Comparison of ENCODE assay signal across 1 cellular context in the genomic region with DNA sequence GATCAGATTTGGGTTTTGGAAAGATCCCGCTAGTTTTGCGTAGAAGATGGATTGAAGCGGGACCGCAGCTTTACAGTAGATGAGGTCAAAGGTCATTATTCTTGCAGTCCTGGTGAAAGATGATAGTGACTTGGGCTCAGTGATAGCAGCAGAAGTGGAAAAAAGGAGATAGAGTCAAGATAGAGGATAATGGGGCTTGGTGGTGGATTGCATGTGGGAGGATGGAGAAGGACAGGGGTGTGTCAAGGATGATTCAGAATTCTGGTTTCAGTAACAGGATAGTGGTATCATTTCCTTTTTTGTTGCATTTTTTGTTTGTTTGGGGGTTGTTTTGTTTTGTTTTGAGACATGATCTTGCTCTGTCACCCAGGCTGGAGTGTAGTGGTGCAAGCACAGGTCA.
TF ChIP-seq lines count a peak whose summit lies in the region.

No MANE protein-coding gene starts in this region.

TF ChIP-seq in K562, 482 proteins besides CTCF, POLR2A, EP300 and RAD21 (continued from another document and continues in another):
- TF ChIP-seq, protein P1, sequence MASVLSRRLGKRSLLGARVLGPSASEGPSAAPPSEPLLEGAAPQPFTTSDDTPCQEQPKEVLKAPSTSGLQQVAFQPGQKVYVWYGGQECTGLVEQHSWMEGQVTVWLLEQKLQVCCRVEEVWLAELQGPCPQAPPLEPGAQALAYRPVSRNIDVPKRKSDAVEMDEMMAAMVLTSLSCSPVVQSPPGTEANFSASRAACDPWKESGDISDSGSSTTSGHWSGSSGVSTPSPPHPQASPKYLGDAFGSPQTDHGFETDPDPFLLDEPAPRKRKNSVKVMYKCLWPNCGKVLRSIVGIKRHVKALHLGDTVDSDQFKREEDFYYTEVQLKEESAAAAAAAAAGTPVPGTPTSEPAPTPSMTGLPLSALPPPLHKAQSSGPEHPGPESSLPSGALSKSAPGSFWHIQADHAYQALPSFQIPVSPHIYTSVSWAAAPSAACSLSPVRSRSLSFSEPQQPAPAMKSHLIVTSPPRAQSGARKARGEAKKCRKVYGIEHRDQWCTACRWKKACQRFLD (CRISPR knock-in tag; IDR thresholded peaks at IDR 0.05) = no peak
- TF ChIP-seq, protein P2, sequence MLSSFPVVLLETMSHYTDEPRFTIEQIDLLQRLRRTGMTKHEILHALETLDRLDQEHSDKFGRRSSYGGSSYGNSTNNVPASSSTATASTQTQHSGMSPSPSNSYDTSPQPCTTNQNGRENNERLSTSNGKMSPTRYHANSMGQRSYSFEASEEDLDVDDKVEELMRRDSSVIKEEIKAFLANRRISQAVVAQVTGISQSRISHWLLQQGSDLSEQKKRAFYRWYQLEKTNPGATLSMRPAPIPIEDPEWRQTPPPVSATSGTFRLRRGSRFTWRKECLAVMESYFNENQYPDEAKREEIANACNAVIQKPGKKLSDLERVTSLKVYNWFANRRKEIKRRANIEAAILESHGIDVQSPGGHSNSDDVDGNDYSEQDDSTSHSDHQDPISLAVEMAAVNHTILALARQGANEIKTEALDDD (IDR thresholded peaks at IDR 0.05) = no peak
- TF ChIP-seq SIN3A (IDR thresholded peaks at IDR 0.05; ENCODE audit: borderline replicate concordance in 2 of 2, control insufficient read depth in 1 of 2, low read depth in 2 of 2, low read length in 2 of 2) = no peak
- no peak for TF ChIP-seq ZNF589 (CRISPR knock-in tag; IDR thresholded peaks at IDR 0.05; ENCODE audit: low read depth)
- TF ChIP-seq RBFOX2 (IDR thresholded peaks at IDR 0.05; ENCODE audit: low read depth, low read length) = no peak
- TF ChIP-seq, protein P3, sequence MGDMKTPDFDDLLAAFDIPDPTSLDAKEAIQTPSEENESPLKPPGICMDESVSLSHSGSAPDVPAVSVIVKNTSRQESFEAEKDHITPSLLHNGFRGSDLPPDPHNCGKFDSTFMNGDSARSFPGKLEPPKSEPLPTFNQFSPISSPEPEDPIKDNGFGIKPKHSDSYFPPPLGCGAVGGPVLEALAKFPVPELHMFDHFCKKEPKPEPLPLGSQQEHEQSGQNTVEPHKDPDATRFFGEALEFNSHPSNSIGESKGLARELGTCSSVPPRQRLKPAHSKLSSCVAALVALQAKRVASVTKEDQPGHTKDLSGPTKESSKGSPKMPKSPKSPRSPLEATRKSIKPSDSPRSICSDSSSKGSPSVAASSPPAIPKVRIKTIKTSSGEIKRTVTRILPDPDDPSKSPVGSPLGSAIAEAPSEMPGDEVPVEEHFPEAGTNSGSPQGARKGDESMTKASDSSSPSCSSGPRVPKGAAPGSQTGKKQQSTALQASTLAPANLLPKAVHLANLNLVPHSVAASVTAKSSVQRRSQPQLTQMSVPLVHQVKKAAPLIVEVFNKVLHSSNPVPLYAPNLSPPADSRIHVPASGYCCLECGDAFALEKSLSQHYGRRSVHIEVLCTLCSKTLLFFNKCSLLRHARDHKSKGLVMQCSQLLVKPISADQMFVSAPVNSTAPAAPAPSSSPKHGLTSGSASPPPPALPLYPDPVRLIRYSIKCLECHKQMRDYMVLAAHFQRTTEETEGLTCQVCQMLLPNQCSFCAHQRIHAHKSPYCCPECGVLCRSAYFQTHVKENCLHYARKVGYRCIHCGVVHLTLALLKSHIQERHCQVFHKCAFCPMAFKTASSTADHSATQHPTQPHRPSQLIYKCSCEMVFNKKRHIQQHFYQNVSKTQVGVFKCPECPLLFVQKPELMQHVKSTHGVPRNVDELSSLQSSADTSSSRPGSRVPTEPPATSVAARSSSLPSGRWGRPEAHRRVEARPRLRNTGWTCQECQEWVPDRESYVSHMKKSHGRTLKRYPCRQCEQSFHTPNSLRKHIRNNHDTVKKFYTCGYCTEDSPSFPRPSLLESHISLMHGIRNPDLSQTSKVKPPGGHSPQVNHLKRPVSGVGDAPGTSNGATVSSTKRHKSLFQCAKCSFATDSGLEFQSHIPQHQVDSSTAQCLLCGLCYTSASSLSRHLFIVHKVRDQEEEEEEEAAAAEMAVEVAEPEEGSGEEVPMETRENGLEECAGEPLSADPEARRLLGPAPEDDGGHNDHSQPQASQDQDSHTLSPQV (IDR thresholded peaks at IDR 0.05) = no peak
- TF ChIP-seq XRCC4 (IDR thresholded peaks at IDR 0.05; ENCODE audit: extremely low read depth, insufficient read depth, insufficient read length) = no peak
- TF ChIP-seq MCM3 (IDR thresholded peaks at IDR 0.05) = no peak
- TF ChIP-seq, protein P4, sequence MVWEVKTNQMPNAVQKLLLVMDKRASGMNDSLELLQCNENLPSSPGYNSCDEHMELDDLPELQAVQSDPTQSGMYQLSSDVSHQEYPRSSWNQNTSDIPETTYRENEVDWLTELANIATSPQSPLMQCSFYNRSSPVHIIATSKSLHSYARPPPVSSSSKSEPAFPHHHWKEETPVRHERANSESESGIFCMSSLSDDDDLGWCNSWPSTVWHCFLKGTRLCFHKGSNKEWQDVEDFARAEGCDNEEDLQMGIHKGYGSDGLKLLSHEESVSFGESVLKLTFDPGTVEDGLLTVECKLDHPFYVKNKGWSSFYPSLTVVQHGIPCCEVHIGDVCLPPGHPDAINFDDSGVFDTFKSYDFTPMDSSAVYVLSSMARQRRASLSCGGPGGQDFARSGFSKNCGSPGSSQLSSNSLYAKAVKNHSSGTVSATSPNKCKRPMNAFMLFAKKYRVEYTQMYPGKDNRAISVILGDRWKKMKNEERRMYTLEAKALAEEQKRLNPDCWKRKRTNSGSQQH (CRISPR knock-in tag; IDR thresholded peaks at IDR 0.05) = no peak
- no peak for TF ChIP-seq POU5F1 (IDR thresholded peaks at IDR 0.05; ENCODE audit: borderline replicate concordance, low read depth, low read length, partially characterized antibody)
- no peak for TF ChIP-seq PTRF (tag; IDR thresholded peaks at IDR 0.05)
- TF ChIP-seq, protein P5, sequence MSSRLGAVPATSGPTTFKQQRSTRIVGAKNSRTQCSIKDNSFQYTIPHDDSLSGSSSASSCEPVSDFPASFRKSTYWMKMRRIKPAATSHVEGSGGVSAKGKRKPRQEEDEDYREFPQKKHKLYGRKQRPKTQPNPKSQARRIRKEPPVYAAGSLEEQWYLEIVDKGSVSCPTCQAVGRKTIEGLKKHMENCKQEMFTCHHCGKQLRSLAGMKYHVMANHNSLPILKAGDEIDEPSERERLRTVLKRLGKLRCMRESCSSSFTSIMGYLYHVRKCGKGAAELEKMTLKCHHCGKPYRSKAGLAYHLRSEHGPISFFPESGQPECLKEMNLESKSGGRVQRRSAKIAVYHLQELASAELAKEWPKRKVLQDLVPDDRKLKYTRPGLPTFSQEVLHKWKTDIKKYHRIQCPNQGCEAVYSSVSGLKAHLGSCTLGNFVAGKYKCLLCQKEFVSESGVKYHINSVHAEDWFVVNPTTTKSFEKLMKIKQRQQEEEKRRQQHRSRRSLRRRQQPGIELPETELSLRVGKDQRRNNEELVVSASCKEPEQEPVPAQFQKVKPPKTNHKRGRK (tag; IDR thresholded peaks at IDR 0.05) = no peak
- TF ChIP-seq SMAD1 (IDR thresholded peaks at IDR 0.05; ENCODE audit: low read depth, low read length, partially characterized antibody) = no peak
- TF ChIP-seq MEF2A (IDR thresholded peaks at IDR 0.05; ENCODE audit: control insufficient read depth, low read depth, low read length) = no peak
- no peak for TF ChIP-seq RBM14 (IDR thresholded peaks at IDR 0.05; ENCODE audit: borderline replicate concordance, insufficient read depth, low read depth, low read length)
- TF ChIP-seq JUNB (CRISPR knock-in tag; conservative IDR thresholded peaks at IDR 0.05) = no peak
- no peak for TF ChIP-seq ZNF699 (CRISPR knock-in tag; IDR thresholded peaks at IDR 0.05; ENCODE audit: insufficient replicate concordance)
- TF ChIP-seq, protein P6, sequence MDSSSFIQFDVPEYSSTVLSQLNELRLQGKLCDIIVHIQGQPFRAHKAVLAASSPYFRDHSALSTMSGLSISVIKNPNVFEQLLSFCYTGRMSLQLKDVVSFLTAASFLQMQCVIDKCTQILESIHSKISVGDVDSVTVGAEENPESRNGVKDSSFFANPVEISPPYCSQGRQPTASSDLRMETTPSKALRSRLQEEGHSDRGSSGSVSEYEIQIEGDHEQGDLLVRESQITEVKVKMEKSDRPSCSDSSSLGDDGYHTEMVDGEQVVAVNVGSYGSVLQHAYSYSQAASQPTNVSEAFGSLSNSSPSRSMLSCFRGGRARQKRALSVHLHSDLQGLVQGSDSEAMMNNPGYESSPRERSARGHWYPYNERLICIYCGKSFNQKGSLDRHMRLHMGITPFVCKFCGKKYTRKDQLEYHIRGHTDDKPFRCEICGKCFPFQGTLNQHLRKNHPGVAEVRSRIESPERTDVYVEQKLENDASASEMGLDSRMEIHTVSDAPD (CRISPR knock-in tag; IDR thresholded peaks at IDR 0.05) = no peak
- TF ChIP-seq CREM (IDR thresholded peaks at IDR 0.05; ENCODE audit: low read depth) = no peak
- TF ChIP-seq, protein P7, sequence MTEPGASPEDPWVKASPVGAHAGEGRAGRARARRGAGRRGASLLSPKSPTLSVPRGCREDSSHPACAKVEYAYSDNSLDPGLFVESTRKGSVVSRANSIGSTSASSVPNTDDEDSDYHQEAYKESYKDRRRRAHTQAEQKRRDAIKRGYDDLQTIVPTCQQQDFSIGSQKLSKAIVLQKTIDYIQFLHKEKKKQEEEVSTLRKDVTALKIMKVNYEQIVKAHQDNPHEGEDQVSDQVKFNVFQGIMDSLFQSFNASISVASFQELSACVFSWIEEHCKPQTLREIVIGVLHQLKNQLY (CRISPR knock-in tag; conservative IDR thresholded peaks at IDR 0.05) = no peak
- peak; percentile 87 for TF ChIP-seq FOSL1 (tag; conservative IDR thresholded peaks at IDR 0.05)
- TF ChIP-seq GATA2 (CRISPR knock-in tag; IDR thresholded peaks at IDR 0.05) = no peak
- TF ChIP-seq, protein P8, sequence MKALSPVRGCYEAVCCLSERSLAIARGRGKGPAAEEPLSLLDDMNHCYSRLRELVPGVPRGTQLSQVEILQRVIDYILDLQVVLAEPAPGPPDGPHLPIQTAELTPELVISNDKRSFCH (CRISPR knock-in tag; IDR thresholded peaks at IDR 0.05) = no peak
- TF ChIP-seq, protein P8 (tag; IDR thresholded peaks at IDR 0.05) = no peak
- no peak for TF ChIP-seq COPS2 (conservative IDR thresholded peaks at IDR 0.05)
- no peak for TF ChIP-seq ZNF239 (CRISPR knock-in tag; IDR thresholded peaks at IDR 0.05)
- TF ChIP-seq BHLHE40 (IDR thresholded peaks at IDR 0.05; ENCODE audit: low read length) = no peak
- no peak for TF ChIP-seq FOXJ3 (CRISPR knock-in tag; IDR thresholded peaks at IDR 0.05)
- TF ChIP-seq, protein P9, sequence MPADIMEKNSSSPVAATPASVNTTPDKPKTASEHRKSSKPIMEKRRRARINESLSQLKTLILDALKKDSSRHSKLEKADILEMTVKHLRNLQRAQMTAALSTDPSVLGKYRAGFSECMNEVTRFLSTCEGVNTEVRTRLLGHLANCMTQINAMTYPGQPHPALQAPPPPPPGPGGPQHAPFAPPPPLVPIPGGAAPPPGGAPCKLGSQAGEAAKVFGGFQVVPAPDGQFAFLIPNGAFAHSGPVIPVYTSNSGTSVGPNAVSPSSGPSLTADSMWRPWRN (IDR thresholded peaks at IDR 0.05; ENCODE audit: low read depth) = peak; percentile 59; the same call in 1 of the 2 replicates
- TF ChIP-seq ZNF431 (CRISPR knock-in tag; IDR thresholded peaks at IDR 0.05) = no peak
- TF ChIP-seq, protein P10, sequence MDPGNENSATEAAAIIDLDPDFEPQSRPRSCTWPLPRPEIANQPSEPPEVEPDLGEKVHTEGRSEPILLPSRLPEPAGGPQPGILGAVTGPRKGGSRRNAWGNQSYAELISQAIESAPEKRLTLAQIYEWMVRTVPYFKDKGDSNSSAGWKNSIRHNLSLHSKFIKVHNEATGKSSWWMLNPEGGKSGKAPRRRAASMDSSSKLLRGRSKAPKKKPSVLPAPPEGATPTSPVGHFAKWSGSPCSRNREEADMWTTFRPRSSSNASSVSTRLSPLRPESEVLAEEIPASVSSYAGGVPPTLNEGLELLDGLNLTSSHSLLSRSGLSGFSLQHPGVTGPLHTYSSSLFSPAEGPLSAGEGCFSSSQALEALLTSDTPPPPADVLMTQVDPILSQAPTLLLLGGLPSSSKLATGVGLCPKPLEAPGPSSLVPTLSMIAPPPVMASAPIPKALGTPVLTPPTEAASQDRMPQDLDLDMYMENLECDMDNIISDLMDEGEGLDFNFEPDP (CRISPR knock-in tag; IDR thresholded peaks at IDR 0.05) = no peak
- no peak for TF ChIP-seq LARP7 (IDR thresholded peaks at IDR 0.05)
- no peak for TF ChIP-seq ZNF274 (IDR thresholded peaks at IDR 0.05; ENCODE audit: borderline replicate concordance, low read depth, low read length)
- TF ChIP-seq SMC3 (conservative IDR thresholded peaks at IDR 0.05; ENCODE audit: insufficient read depth, low read depth, low read length) = no peak
- no peak for TF ChIP-seq IRF2 (CRISPR knock-in tag; IDR thresholded peaks at IDR 0.05)
- peak; percentile 52; the same call in 1 of the 2 replicates for TF ChIP-seq BCOR (IDR thresholded peaks at IDR 0.05)
- peak in 1 of 2 experiments; percentile 81; a peak in 2 of 4 replicates for TF ChIP-seq RCOR1 (IDR thresholded peaks at IDR 0.05; ENCODE audit: borderline replicate concordance in 1 of 2, low read depth in 2 of 2, low read length in 2 of 2)
- peak; percentile 92 for TF ChIP-seq ARID1B (IDR thresholded peaks at IDR 0.05)
- peak; percentile 66 for TF ChIP-seq ZEB2 (IDR thresholded peaks at IDR 0.05)
- no peak for TF ChIP-seq ELF1 (tag; IDR thresholded peaks at IDR 0.05)
- peak in 1 of 2 experiments; percentile 89; a peak in 2 of 4 replicates for TF ChIP-seq HDAC1 (IDR thresholded peaks at IDR 0.05)
- no peak for TF ChIP-seq MBD2 (IDR thresholded peaks at IDR 0.05; ENCODE audit: borderline replicate concordance, low read depth)
- TF ChIP-seq ADNP (tag; IDR thresholded peaks at IDR 0.05) = no peak
- TF ChIP-seq, protein P11, sequence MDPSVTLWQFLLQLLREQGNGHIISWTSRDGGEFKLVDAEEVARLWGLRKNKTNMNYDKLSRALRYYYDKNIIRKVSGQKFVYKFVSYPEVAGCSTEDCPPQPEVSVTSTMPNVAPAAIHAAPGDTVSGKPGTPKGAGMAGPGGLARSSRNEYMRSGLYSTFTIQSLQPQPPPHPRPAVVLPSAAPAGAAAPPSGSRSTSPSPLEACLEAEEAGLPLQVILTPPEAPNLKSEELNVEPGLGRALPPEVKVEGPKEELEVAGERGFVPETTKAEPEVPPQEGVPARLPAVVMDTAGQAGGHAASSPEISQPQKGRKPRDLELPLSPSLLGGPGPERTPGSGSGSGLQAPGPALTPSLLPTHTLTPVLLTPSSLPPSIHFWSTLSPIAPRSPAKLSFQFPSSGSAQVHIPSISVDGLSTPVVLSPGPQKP (CRISPR knock-in tag; IDR thresholded peaks at IDR 0.05) = no peak
- peak; percentile 71 for TF ChIP-seq MTA2 (IDR thresholded peaks at IDR 0.05; ENCODE audit: low read depth)
- no peak for TF ChIP-seq TBL1XR1 (IDR thresholded peaks at IDR 0.05; ENCODE audit: low read length in 2 of 2)
- TF ChIP-seq MEF2D (tag; conservative IDR thresholded peaks at IDR 0.05; ENCODE audit: low read depth) = no peak
- TF ChIP-seq, protein P12, sequence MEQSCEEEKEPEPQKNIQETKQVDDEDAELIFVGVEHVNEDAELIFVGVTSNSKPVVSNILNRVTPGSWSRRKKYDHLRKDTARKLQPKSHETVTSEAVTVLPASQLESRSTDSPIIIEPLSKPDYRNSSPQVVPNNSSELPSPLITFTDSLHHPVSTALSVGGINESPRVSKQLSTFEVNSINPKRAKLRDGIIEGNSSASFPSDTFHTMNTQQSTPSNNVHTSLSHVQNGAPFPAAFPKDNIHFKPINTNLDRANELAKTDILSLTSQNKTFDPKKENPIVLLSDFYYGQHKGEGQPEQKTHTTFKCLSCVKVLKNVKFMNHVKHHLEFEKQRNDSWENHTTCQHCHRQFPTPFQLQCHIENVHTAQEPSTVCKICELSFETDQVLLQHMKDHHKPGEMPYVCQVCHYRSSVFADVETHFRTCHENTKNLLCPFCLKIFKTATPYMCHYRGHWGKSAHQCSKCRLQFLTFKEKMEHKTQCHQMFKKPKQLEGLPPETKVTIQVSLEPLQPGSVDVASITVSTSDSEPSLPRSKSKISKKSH (CRISPR knock-in tag; IDR thresholded peaks at IDR 0.05) = no peak
